ENCODE assay signal across 8 cellular contexts in genomic region chr4:89110541-89110985, GRCh38. TPM values are rescaled to one million over a fixed set of nuclear protein-coding genes. Genes with fewer than 3 reads are reported as not detected.
DNase-seq lines count a peak whose midpoint lies in the region; ATAC-seq, FAIRE-seq and TF ChIP-seq lines count a peak whose summit lies in the region.

No MANE protein-coding gene starts in this region.

- intact Hi-C loops in HCT116 (cut with micrococcal nuclease), result loop anchor here (2.0 kb wide), 1 partner anchor 292 kb away; no protein-coding TSS in a partner anchor
- intact Hi-C loops in testis (cut with DNase I; ENCODE audit: low total_unique reads), result no loop called here

- peak overlapping the region; percentile 83 for H3K4me2 ChIP-seq in HCT116 (ENCODE audit: low read length)
- H3K4me2 ChIP-seq in keratinocyte (ENCODE audit: control insufficient read depth, extremely low read depth, insufficient read depth, low read depth, low read length), result peak overlapping the region; percentile 83

- no peak overlapping the region for H3K27ac ChIP-seq in HCT116 (ENCODE audit: low read depth, low read length)
- H3K27ac ChIP-seq in keratinocyte (ENCODE audit: control insufficient read depth, insufficient read depth, low read length), result no peak overlapping the region
- H3K27ac ChIP-seq in testis, result peak overlapping the region; percentile 85 to 89

- 0 to 1% methylated on average over 7 to 30 of the region's 30 CpGs for WGBS in testis, 2 donors

- POLR2A ChIA-PET in BJ (lab: Charles Lee) (no interaction called here), HCT116 (lab: Charles Lee) (no interaction called here)

- H3K4me3 ChIP-seq in BJ (ENCODE audit: low read depth, low read length) (peak overlapping the region; percentile 88), HCT116 (replicated peaks in 1 of 2; ENCODE audit: low read depth in 1 of 2, low read length in 2 of 2) (0 out of 4 replicates have a peak overlapping the region, but pooled peaks of 1 of the 2 experiments have one; percentile 35), keratinocyte (ENCODE audit: control insufficient read depth in 2 of 3, extremely low read depth in 1 of 3, insufficient read depth in 2 of 3, low read depth in 1 of 3, low read length in 3 of 3) (peak overlapping the region; percentile 46 to 87 (median 70)), testis (peak overlapping the region; percentile 85 to 93)

- TF ChIP-seq RAD21 in HCT116 (IDR thresholded peaks at IDR 0.05; ENCODE audit: low read depth), result no peak

- H3K9ac ChIP-seq in HCT116 (ENCODE audit: low read length) (no peak overlapping the region), keratinocyte (ENCODE audit: control insufficient read depth, extremely low read depth, insufficient read depth, low read length) (peak overlapping the region; percentile 60)

- RAD21 ChIA-PET in HCT116 (lab: Charles Lee; ENCODE audit: low non-redundant PET in 1 of 2, low total read pairs in 2 of 2, uncharacterized antibody in 2 of 2, unreplicated experiment in 2 of 2), result no interaction called here

- peaks cover 7% of the 10 kb centered on the region; the same call in 1 of the 2 replicates for H3K79me2 ChIP-seq in HCT116 (ENCODE audit: insufficient read depth, low read length)
- peaks cover 6% of the 10 kb centered on the region for H3K79me2 ChIP-seq in keratinocyte (ENCODE audit: control insufficient read depth, insufficient read depth, low read length)

- H3K27me3 ChIP-seq in BJ (ENCODE audit: control insufficient read depth, insufficient read depth, low read length), result peaks cover 8% of the 10 kb centered on the region
- no peaks in the 10 kb centered on the region for H3K27me3 ChIP-seq in HCT116 (ENCODE audit: insufficient read depth, low read length)
- peaks cover 16% of the 10 kb centered on the region for H3K27me3 ChIP-seq in keratinocyte (ENCODE audit: control insufficient read depth, extremely low read depth, insufficient read depth, low read length)
- no peaks in the 10 kb centered on the region for H3K27me3 ChIP-seq in testis

- peaks cover 15% of the 10 kb centered on the region for H3K27me3 Mint-ChIP-seq in activated naive CD8-positive, alpha-beta T cell treated with anti-CD3 and anti-CD28 coated beads for 36 hours

- peak overlapping the region; percentile 45 for H3K27ac Mint-ChIP-seq in activated naive CD8-positive, alpha-beta T cell treated with anti-CD3 and anti-CD28 coated beads for 36 hours

- peak overlapping the region; percentile 73 for H3K4me3 Mint-ChIP-seq in activated naive CD8-positive, alpha-beta T cell treated with anti-CD3 and anti-CD28 coated beads for 36 hours

- no peaks in the 10 kb centered on the region for H3K9me2 ChIP-seq in HCT116 (ENCODE audit: insufficient read depth)

- ATAC-seq in HCT116, result no peak

- H2AFZ ChIP-seq in HCT116 (ENCODE audit: low read depth, low read length, poor library complexity, severe bottlenecking), result no peak overlapping the region
- H2AFZ ChIP-seq in keratinocyte (ENCODE audit: control insufficient read depth, low read length), result peak overlapping the region; percentile 82

- H3K36me3 Mint-ChIP-seq in activated naive CD8-positive, alpha-beta T cell treated with anti-CD3 and anti-CD28 coated beads for 36 hours, result peaks cover 37% of the 10 kb centered on the region

- H3K36me3 ChIP-seq in BJ (ENCODE audit: control insufficient read depth, insufficient read depth, low read length) (no peaks in the 10 kb centered on the region), HCT116 (ENCODE audit: control insufficient read depth in 1 of 2, insufficient read depth in 2 of 2, low read length in 2 of 2) (0 out of 4 replicates have a peak, but pooled peaks cover 0 to 7% of the 10 kb centered on the region in 2 experiments), keratinocyte (ENCODE audit: control insufficient read depth in 2 of 2, extremely low read depth in 1 of 2, insufficient read depth in 2 of 2, low read length in 2 of 2) (peaks cover 0 to 8% of the 10 kb centered on the region in 2 experiments), testis (ENCODE audit: low read depth, missing control alignments) (no peaks in the 10 kb centered on the region)

- no peak for FAIRE-seq in keratinocyte (lab: Jason Lieb, UNC)

- H3K9me3 Mint-ChIP-seq in activated naive CD8-positive, alpha-beta T cell treated with anti-CD3 and anti-CD28 coated beads for 36 hours, result peaks cover 37% of the 10 kb centered on the region

- H4K20me1 ChIP-seq in HCT116 (ENCODE audit: insufficient read depth) (no peaks in the 10 kb centered on the region), keratinocyte (ENCODE audit: control insufficient read depth, extremely low read depth, insufficient read depth, low read length) (no peaks in the 10 kb centered on the region)

- BruUV-seq in HCT116 (replicated peaks; lab: Mats Ljungman, UMichigan), result no TSS peak

- CTCF ChIA-PET in BJ (lab: Yijun Ruan, JAX), result interaction anchor here (0.6 to 1.8 kb wide), 3 partner anchors 8 to 179 kb away, joined by 3 to 5 read pairs (median 3); no protein-coding TSS in a partner anchor
- CTCF ChIA-PET in HCT116 (lab: Charles Lee), result no interaction called here

- peaks cover 16% of the 10 kb centered on the region for H3K4me1 Mint-ChIP-seq in activated naive CD8-positive, alpha-beta T cell treated with anti-CD3 and anti-CD28 coated beads for 36 hours

- peaks cover 3 to 18% of the 10 kb centered on the region in 2 experiments; a peak in 3 of 4 replicates for H3K4me1 ChIP-seq in HCT116 (ENCODE audit: control insufficient read depth in 1 of 2, insufficient read depth in 2 of 2, low read length in 2 of 2)
- peaks cover 12% of the 10 kb centered on the region for H3K4me1 ChIP-seq in keratinocyte (ENCODE audit: control insufficient read depth, extremely low read depth, insufficient read depth, low read length)
- H3K4me1 ChIP-seq in testis, result peaks cover 11% of the 10 kb centered on the region

- TF ChIP-seq CTCF in BJ (IDR thresholded peaks at IDR 0.05; ENCODE audit: insufficient read depth, low read depth, low read length) (no peak), HCT116 (IDR thresholded peaks at IDR 0.05 in 2 of 3, conservative IDR thresholded peaks at IDR 0.05 in 1 of 3; ENCODE audit: borderline replicate concordance in 1 of 3, insufficient read depth in 1 of 3, low read depth in 2 of 3, low read length in 2 of 3) (no peak), keratinocyte (optimal IDR thresholded peaks at IDR 0.05 in 1 of 3, IDR thresholded peaks at IDR 0.05 in 1 of 3, conservative IDR thresholded peaks at IDR 0.05 in 1 of 3; ENCODE audit: extremely low read depth in 1 of 3, insufficient read depth in 2 of 3, low read length in 3 of 3) (no peak), testis (IDR thresholded peaks at IDR 0.05) (no peak)

- dilution Hi-C loops in keratinocyte (cut with MboI; ENCODE audit: extremely low pct_ligation_motif_present, low sequenced_read_pairs), result no loop called here

- no peaks in the 10 kb centered on the region for H3K9me1 ChIP-seq in keratinocyte (ENCODE audit: control insufficient read depth, extremely low read depth, insufficient read depth, low read length)

- no peak for TF ChIP-seq POLR2A in HCT116 (IDR thresholded peaks at IDR 0.05; ENCODE audit: borderline replicate concordance, extremely low read depth, insufficient read depth, insufficient read length)
- TF ChIP-seq POLR2A in testis (IDR thresholded peaks at IDR 0.05), result no peak

- DNase-seq in BJ (ENCODE audit: low read depth), result no peak
- no peak for DNase-seq in HCT116 (ENCODE audit: low read depth, low spot score)
- DNase-seq in activated naive CD8-positive, alpha-beta T cell treated with anti-CD3 and anti-CD28 coated beads for 36 hours, result no peak
- no peak for DNase-seq in keratinocyte (ENCODE audit: low read depth, low spot score)
- DNase-seq in testis, result no peak
- DNase-seq in NCI-H1436 treated with DMSO at 0.1 percent for 48 hours (lab: John Stamatoyannopoulos, UW), result no peak
- no peak for DNase-seq in NK-92 (lab: John Stamatoyannopoulos, UW; ENCODE audit: unreplicated experiment)
- DNase-seq in retina, result no peak

- H3K9me3 ChIP-seq in HCT116 (ENCODE audit: control insufficient read depth in 1 of 2, insufficient read depth in 1 of 2, low read depth in 1 of 2, low read length in 2 of 2) (0 out of 4 replicates have a peak, but pooled peaks cover 0 to 4% of the 10 kb centered on the region in 2 experiments), keratinocyte (ENCODE audit: control insufficient read depth, low read depth, low read length) (no peaks in the 10 kb centered on the region), testis (no peaks in the 10 kb centered on the region)

TF ChIP-seq in HCT116, 20 proteins besides CTCF, POLR2A, EP300 and RAD21 (continues in another document):
- TF ChIP-seq CEBPB (IDR thresholded peaks at IDR 0.05; ENCODE audit: low read depth), result no peak

RNA-seq across cellular contexts. Expression of gene TIGD2, which starts 0.8 kb away (rescaled TPM):
- polyA plus RNA-seq in BJ (2011; rRNA removed) (4.1 and 7.2 TPM in 2 replicates), keratinocyte (2.7 to 5.3 TPM (median 4.9 TPM) in 3 replicates), testis (ENCODE audit: insufficient read depth, low read depth, low replicate concordance) (4.0 TPM)
- polyA minus RNA-seq in BJ (2011; rRNA and poly(A)+ RNA removed), result 3.9 and 4.8 TPM in 2 replicates
- total RNA-seq in HCT116 (2021; ENCODE audit: unreplicated experiment) (10.3 TPM), testis (10 to 100 TPM in 1 of 2 donors, 1 to 10 TPM in 1; 9.3 to 11.5 TPM)
- polyA plus RNA-seq in HCT116 (2012), result 3.7 and 6.1 TPM in 2 replicates
- total RNA-seq in activated naive CD8-positive, alpha-beta T cell treated with anti-CD3 and anti-CD28 coated beads for 36 hours, result 1 to 10 TPM; 3.2 to 3.6 TPM
- 10.3 TPM for polyA plus RNA-seq in keratinocyte (2011; ENCODE audit: low read depth)
- 2.6 and 4.9 TPM in 2 replicates for polyA plus RNA-seq in keratinocyte (2011; cell fraction: cytosol; rRNA removed)
- 4.6 and 5.6 TPM in 2 replicates for polyA plus RNA-seq in keratinocyte (2011; cell fraction: nucleus; rRNA removed)
- polyA plus RNA-seq in keratinocyte (2012; ENCODE audit: low replicate concordance), result 6.4 and 6.5 TPM in 2 replicates
- 1.8 to 4.1 TPM (median 2.6 TPM) in 3 replicates for polyA minus RNA-seq in keratinocyte
- polyA minus RNA-seq in keratinocyte (2011; cell fraction: cytosol; rRNA and poly(A)+ RNA removed), result 3.5 TPM
- polyA minus RNA-seq in keratinocyte (2011; cell fraction: nucleus; rRNA and poly(A)+ RNA removed), result 2.3 and 6.1 TPM in 2 replicates

RNA-seq across cellular contexts. Expression of gene FAM13A, which starts 53.6 kb away (rescaled TPM):
- polyA plus RNA-seq in BJ (2011; rRNA removed), result 9.5 and 12.3 TPM in 2 replicates
- polyA minus RNA-seq in BJ (2011; rRNA and poly(A)+ RNA removed), result 11.7 and 17.4 TPM in 2 replicates
- 17.2 TPM for total RNA-seq in HCT116 (2021; ENCODE audit: unreplicated experiment)
- 4.8 and 6.1 TPM in 2 replicates for polyA plus RNA-seq in HCT116 (2012)
- 1 to 10 TPM; 2.4 to 3.2 TPM for total RNA-seq in activated naive CD8-positive, alpha-beta T cell treated with anti-CD3 and anti-CD28 coated beads for 36 hours
- polyA plus RNA-seq in keratinocyte, result 3.6 to 6.0 TPM (median 5.2 TPM) in 3 replicates
- 3.3 TPM for polyA plus RNA-seq in keratinocyte (2011; ENCODE audit: low read depth)
- polyA plus RNA-seq in keratinocyte (2011; cell fraction: cytosol; rRNA removed), result 3.2 and 4.5 TPM in 2 replicates
- polyA plus RNA-seq in keratinocyte (2011; cell fraction: nucleus; rRNA removed), result 5.5 and 5.6 TPM in 2 replicates
- 2.4 and 3.9 TPM in 2 replicates for polyA plus RNA-seq in keratinocyte (2012; ENCODE audit: low replicate concordance)
- 2.7 to 9.1 TPM (median 6.8 TPM) in 3 replicates for polyA minus RNA-seq in keratinocyte
- polyA minus RNA-seq in keratinocyte (2011; cell fraction: cytosol; rRNA and poly(A)+ RNA removed), result 1.9 TPM
- 8.0 and 17.1 TPM in 2 replicates for polyA minus RNA-seq in keratinocyte (2011; cell fraction: nucleus; rRNA and poly(A)+ RNA removed)
- 100 to 1,000 TPM; 109 to 123 TPM for total RNA-seq in testis
- polyA plus RNA-seq in testis (ENCODE audit: insufficient read depth, low read depth, low replicate concordance), result 30.7 TPM

Comparison
In these comparisons a context has a peak if more than half of its experiments do, and no peak if none do; other contexts are left out.
1. H3K27ac ChIP-seq: peak in testis (2 of 2); none in HCT116 (single experiment) and keratinocyte (single experiment).